Comparison of ENCODE assay signal across 1 cellular context in the genomic region with DNA sequence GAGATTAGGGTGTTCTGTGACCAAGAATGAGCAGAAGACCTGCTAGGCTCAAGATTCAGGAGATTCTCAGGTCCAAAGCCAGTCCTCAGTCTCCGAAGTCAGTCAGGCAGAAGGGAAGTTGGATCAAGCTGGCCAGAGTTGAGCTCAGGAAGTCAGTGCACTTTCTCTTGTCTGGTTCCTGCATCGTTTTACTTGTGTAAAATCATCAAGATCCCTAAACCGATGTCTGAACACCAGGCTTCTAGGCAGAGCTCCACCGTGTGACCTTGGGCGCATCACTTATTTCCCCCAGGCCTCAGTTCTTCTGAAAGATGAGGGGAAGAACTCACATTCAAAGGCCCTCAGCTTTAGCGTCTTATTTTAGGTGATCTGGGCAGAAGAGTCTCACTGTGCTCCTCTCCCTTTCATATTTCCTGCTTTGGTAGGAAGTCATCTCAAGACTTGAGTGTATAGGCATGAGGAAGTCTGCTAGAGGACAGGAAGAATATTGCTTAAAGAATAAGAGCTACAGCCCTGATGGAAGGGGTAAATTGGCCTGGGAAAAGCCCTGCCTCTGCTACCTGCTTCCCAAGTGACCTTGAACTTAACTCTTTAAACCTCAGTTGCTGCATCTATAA.
TF ChIP-seq lines count a peak whose summit lies in the region.

No MANE protein-coding gene starts in this region.

TF ChIP-seq in WTC11, 78 proteins besides CTCF, POLR2A, EP300 and RAD21 (continued from another document):
- TF ChIP-seq, protein P1, sequence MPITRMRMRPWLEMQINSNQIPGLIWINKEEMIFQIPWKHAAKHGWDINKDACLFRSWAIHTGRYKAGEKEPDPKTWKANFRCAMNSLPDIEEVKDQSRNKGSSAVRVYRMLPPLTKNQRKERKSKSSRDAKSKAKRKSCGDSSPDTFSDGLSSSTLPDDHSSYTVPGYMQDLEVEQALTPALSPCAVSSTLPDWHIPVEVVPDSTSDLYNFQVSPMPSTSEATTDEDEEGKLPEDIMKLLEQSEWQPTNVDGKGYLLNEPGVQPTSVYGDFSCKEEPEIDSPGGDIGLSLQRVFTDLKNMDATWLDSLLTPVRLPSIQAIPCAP (CRISPR knock-in tag; IDR thresholded peaks at IDR 0.05), result no peak
- TF ChIP-seq, protein P2, sequence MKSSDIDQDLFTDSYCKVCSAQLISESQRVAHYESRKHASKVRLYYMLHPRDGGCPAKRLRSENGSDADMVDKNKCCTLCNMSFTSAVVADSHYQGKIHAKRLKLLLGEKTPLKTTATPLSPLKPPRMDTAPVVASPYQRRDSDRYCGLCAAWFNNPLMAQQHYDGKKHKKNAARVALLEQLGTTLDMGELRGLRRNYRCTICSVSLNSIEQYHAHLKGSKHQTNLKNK (CRISPR knock-in tag; IDR thresholded peaks at IDR 0.05), result no peak
- TF ChIP-seq ATF6 (CRISPR knock-in tag; IDR thresholded peaks at IDR 0.05) (no peak), GTF2I (CRISPR knock-in tag; conservative IDR thresholded peaks at IDR 0.05) (no peak), ZNF263 (CRISPR knock-in tag; IDR thresholded peaks at IDR 0.05; ENCODE audit: low read depth) (no peak), NR1H2 (CRISPR knock-in tag; IDR thresholded peaks at IDR 0.05) (no peak), AFF4 (CRISPR knock-in tag; IDR thresholded peaks at IDR 0.05; ENCODE audit: borderline replicate concordance) (no peak), AR (CRISPR knock-in tag; IDR thresholded peaks at IDR 0.05) (no peak), MLX (CRISPR knock-in tag; IDR thresholded peaks at IDR 0.05) (no peak), ZNF512 (CRISPR knock-in tag; IDR thresholded peaks at IDR 0.05; ENCODE audit: borderline replicate concordance) (no peak), E2F4 (CRISPR knock-in tag; IDR thresholded peaks at IDR 0.05; ENCODE audit: borderline replicate concordance, low read depth) (no peak), ETV6 (CRISPR knock-in tag; IDR thresholded peaks at IDR 0.05) (no peak), PREB (CRISPR knock-in tag; IDR thresholded peaks at IDR 0.05; ENCODE audit: borderline replicate concordance) (no peak), NFATC4 (CRISPR knock-in tag; IDR thresholded peaks at IDR 0.05) (no peak)
- TF ChIP-seq, protein P3, sequence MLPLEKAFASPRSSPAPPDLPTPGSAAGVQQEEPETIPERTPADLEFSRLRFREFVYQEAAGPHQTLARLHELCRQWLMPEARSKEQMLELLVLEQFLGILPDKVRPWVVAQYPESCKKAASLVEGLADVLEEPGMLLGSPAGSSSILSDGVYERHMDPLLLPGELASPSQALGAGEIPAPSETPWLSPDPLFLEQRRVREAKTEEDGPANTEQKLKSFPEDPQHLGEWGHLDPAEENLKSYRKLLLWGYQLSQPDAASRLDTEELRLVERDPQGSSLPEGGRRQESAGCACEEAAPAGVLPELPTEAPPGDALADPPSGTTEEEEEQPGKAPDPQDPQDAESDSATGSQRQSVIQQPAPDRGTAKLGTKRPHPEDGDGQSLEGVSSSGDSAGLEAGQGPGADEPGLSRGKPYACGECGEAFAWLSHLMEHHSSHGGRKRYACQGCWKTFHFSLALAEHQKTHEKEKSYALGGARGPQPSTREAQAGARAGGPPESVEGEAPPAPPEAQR (CRISPR knock-in tag; IDR thresholded peaks at IDR 0.05), result no peak
